In genomic region chr3:46330676-46331075, GRCh38 we compare ENCODE assay signal across 3 cellular contexts. TPM values are rescaled to one million over a fixed set of nuclear protein-coding genes. Genes with fewer than 3 reads are reported as not detected.
"Had no signal": no experiment of that assay in that cellular context is flagged by ENCODE, and none has a peak within 500 bp of the region (broad histone marks: within the 10 kb centered on the region; RNA-seq: fewer than 3 reads in every experiment).

No MANE protein-coding gene starts in this region.

RNA-seq across cellular contexts. Expression of gene CCR2, which starts 23.2 kb away (rescaled TPM):
- total RNA-seq: activated naive CD4-positive, alpha-beta T cell treated with anti-CD3 and anti-CD28 coated beads for 36 hours; WTC11 had no signal

RNA-seq across cellular contexts. Expression of gene CCR5, which starts 40.1 kb away (rescaled TPM):
- total RNA-seq: activated naive CD4-positive, alpha-beta T cell treated with anti-CD3 and anti-CD28 coated beads for 36 hours; cerebellum; WTC11 had no signal
